ENCODE assay signal across 21 cellular contexts in genomic region chr5:56973473-56973872, GRCh38.
"Had no signal": no experiment of that assay in that cellular context is flagged by ENCODE, and none has a peak within 500 bp of the region (broad histone marks: within the 10 kb centered on the region; RNA-seq: fewer than 3 reads in every experiment).

No MANE protein-coding gene starts in this region.

- H3K4me1 ChIP-seq: left lung, psoas muscle, sigmoid colon, spleen, upper lobe of right lung, uterus had no signal

- ATAC-seq: left lung; naive thymus-derived CD4-positive, alpha-beta T cell; psoas muscle; right cardiac atrium; stimulated activated memory B cell treated with anti-CD40 and anti-IgM and Interleukin-4, amounts not matched to agents 10 μg/mL and 1 μg/mL and 100 μg/mL, for 72 hours; stimulated activated naive CD8-positive, alpha-beta T cell treated with anti-CD3 and anti-CD28 coated beads, Interleukin-15, Interleukin-2, amounts not matched to agents 100 U/mL and 50 U/mL, for 24 hours; upper lobe of right lung had no signal

- H3K4me1 Mint-ChIP-seq: mesothelial cell of epicardium; naive thymus-derived CD4-positive, alpha-beta T cell; nephron; stimulated activated memory B cell treated with anti-CD40 and anti-IgM and Interleukin-4, amounts not matched to agents 10 μg/mL and 1 μg/mL and 100 μg/mL, for 72 hours had no signal

- H3K36me3 ChIP-seq: left lung, ovary, sigmoid colon, spleen, transverse colon, upper lobe of right lung, uterus had no signal

- H3K27ac Mint-ChIP-seq: mesothelial cell of epicardium; naive thymus-derived CD4-positive, alpha-beta T cell; nephron; stimulated activated memory B cell treated with anti-CD40 and anti-IgM and Interleukin-4, amounts not matched to agents 10 μg/mL and 1 μg/mL and 100 μg/mL, for 72 hours had no signal

- DNase-seq: dorsolateral prefrontal cortex; effector CD4-positive, alpha-beta T cell; head of caudate nucleus; left lung; mesenchymal stem cell; naive thymus-derived CD4-positive, alpha-beta T cell; occipital lobe; ovary; posterior cingulate gyrus; psoas muscle; sigmoid colon; spleen; stimulated activated CD4-positive, alpha-beta T cell treated with anti-CD3 and anti-CD28 coated beads, Interleukin-4, amount 100 ng/mL, for 4 hours; stimulated activated naive CD8-positive, alpha-beta T cell treated with anti-CD3 and anti-CD28 coated beads, Interleukin-15, Interleukin-2, amounts not matched to agents 100 U/mL and 50 U/mL, for 24 hours; transverse colon; upper lobe of right lung; uterus had no signal

- H3K4me3 ChIP-seq: dorsolateral prefrontal cortex, left lung, ovary, psoas muscle, sigmoid colon, spleen, transverse colon, upper lobe of right lung, uterus had no signal

- H3K27me3 ChIP-seq: ovary, sigmoid colon, spleen, transverse colon, uterus had no signal

- H3K4me3 Mint-ChIP-seq: mesothelial cell of epicardium; naive thymus-derived CD4-positive, alpha-beta T cell; nephron; stimulated activated memory B cell treated with anti-CD40 and anti-IgM and Interleukin-4, amounts not matched to agents 10 μg/mL and 1 μg/mL and 100 μg/mL, for 72 hours had no signal

- H3K9me3 ChIP-seq: left lung, ovary, psoas muscle, sigmoid colon, spleen, transverse colon, upper lobe of right lung, uterus had no signal

- H3K36me3 Mint-ChIP-seq: mesothelial cell of epicardium; stimulated activated memory B cell treated with anti-CD40 and anti-IgM and Interleukin-4, amounts not matched to agents 10 μg/mL and 1 μg/mL and 100 μg/mL, for 72 hours had no signal

- H3K27ac ChIP-seq: dorsolateral prefrontal cortex, left lung, ovary, psoas muscle, sigmoid colon, spleen, transverse colon, upper lobe of right lung, uterus had no signal

- H3K9me3 Mint-ChIP-seq: naive thymus-derived CD4-positive, alpha-beta T cell; nephron; stimulated activated memory B cell treated with anti-CD40 and anti-IgM and Interleukin-4, amounts not matched to agents 10 μg/mL and 1 μg/mL and 100 μg/mL, for 72 hours had no signal
